10 cellular contexts compared by ENCODE assay signal in genomic region chr15:25848769-25849430, GRCh38. TPM values are rescaled to one million over a fixed set of nuclear protein-coding genes. Genes with fewer than 3 reads are reported as not detected.
A peak's percentile ranks its signal among the peaks of the same experiment; 100 is the strongest.
DNase-seq lines count a peak whose midpoint lies in the region; ATAC-seq and TF ChIP-seq lines count a peak whose summit lies in the region.
"Had no signal": no experiment of that assay in that cellular context is flagged by ENCODE, and none has a peak within 500 bp of the region (broad histone marks: within the 10 kb centered on the region; RNA-seq: fewer than 3 reads in every experiment).

No MANE protein-coding gene starts in this region.

- H3K9me3 ChIP-seq in ES-I3 (ENCODE audit: control insufficient read depth, insufficient read depth, low read length) (no peaks in the 10 kb centered on the region), skeletal muscle satellite cell (replicated peaks; ENCODE audit: low read length) (no peaks in the 10 kb centered on the region)

- TF ChIP-seq CTCF in RWPE1 (conservative IDR thresholded peaks at IDR 0.05; ENCODE audit: low read depth), result no peak
- TF ChIP-seq CTCF in fibroblast of mammary gland (conservative IDR thresholded peaks at IDR 0.05; ENCODE audit: control insufficient read depth, insufficient read depth, low read depth, low read length), result no peak

- no peak for DNase-seq in RWPE1 (ENCODE audit: low spot score)
- no peak for DNase-seq in fibroblast of mammary gland (ENCODE audit: low read depth)
- no peak for DNase-seq in NCI-H510A (lab: John Stamatoyannopoulos, UW)
- DNase-seq in substantia nigra (lab: John Stamatoyannopoulos, UW), result no peak
- DNase-seq: NCI-H2107; stimulated activated CD8-positive, alpha-beta memory T cell treated with anti-CD3 and anti-CD28 coated beads, Interleukin-4, amount 100 ng/mL, for 48 hours had no signal

- H3K36me3 ChIP-seq in ES-I3 (ENCODE audit: insufficient read depth, low read length) (no peaks in the 10 kb centered on the region), skeletal muscle satellite cell (ENCODE audit: insufficient read depth, low read length) (no peaks in the 10 kb centered on the region)

- peak overlapping the region; percentile 82 for H3K4me2 ChIP-seq in skeletal muscle satellite cell (ENCODE audit: low read length)

- H3K9ac ChIP-seq in ES-I3 (ENCODE audit: low read depth, low read length), result peak overlapping the region; percentile 19; the same call in 1 of the 2 replicates
- peak overlapping the region; percentile 85 for H3K9ac ChIP-seq in skeletal muscle satellite cell (ENCODE audit: low read depth, low read length)

- POLR2A ChIA-PET in RWPE1 (lab: Yijun Ruan, JAX; ENCODE audit: low non-redundant PET), result no interaction called here

- H3K4me3 ChIP-seq in fibroblast of mammary gland (ENCODE audit: control insufficient read depth, low read depth, low read length) (peak overlapping the region; percentile 16), skeletal muscle satellite cell (ENCODE audit: low read length) (peak overlapping the region; percentile 37)
- H3K4me3 ChIP-seq: SK-N-MC had no signal

- H3K27ac ChIP-seq in RWPE1, result peak overlapping the region; percentile 92
- H3K27ac ChIP-seq in substantia nigra (ENCODE audit: low read depth, low read length, poor library complexity, severe bottlenecking), result no peak overlapping the region
- H3K27ac ChIP-seq: SK-N-MC had no signal

- ATAC-seq in HG02870 (IDR thresholded peaks at IDR 0.05; ENCODE audit: unreplicated experiment), result no peak

- CTCF ChIA-PET in RWPE1 (lab: Yijun Ruan, JAX), result no interaction called here

- no peaks in the 10 kb centered on the region for H3K27me3 ChIP-seq in skeletal muscle satellite cell (ENCODE audit: control insufficient read depth, insufficient read depth, low read length)

- H3K4me1 ChIP-seq in ES-I3 (ENCODE audit: insufficient read depth, low read length), result peaks cover 29% of the 10 kb centered on the region
- H3K4me1 ChIP-seq in skeletal muscle satellite cell (ENCODE audit: control insufficient read depth, insufficient read depth, low read length), result peaks cover 49% of the 10 kb centered on the region

RNA-seq across cellular contexts. Expression of gene ATP10A, which starts 14.2 kb away (rescaled TPM):
- total RNA-seq in skeletal muscle satellite cell (2012; rRNA removed), result 3.3 and 4.4 TPM in 2 replicates
